ENCODE assay signal across 35 cellular contexts in genomic region chr12:60997979-60998378, GRCh38.
"Had no signal": no experiment of that assay in that cellular context is flagged by ENCODE, and none has a peak within 500 bp of the region (broad histone marks: within the 10 kb centered on the region; RNA-seq: fewer than 3 reads in every experiment).

No MANE protein-coding gene starts in this region.

- DNase-seq: Karpas-422, Kasumi-1, KG1, MG63, MM.1S, MV-4-11, NCI-H1048, NCI-H1092, NCI-H1092 treated with DMSO at 0.1 percent for 48 hours, NCI-H1105, NCI-H1105 treated with DMSO at 0.1 percent for 48 hours, NCI-H1417, NCI-H1417 treated with DMSO at 0.1 percent for 48 hours, NCI-H1436, NCI-H1436 treated with DMSO at 0.1 percent for 48 hours, NCI-H146, NCI-H1694, NCI-H1694 treated with DMSO at 0.1 percent for 48 hours, NCI-H187, NCI-H187 treated with DMSO at 0.1 percent for 48 hours, NCI-H1930, NCI-H2029, NCI-H2029 treated with DMSO at 0.1 percent for 48 hours, NCI-H2081, NCI-H2081 treated with DMSO at 0.1 percent for 48 hours, NCI-H2107, NCI-H2171, NCI-H2171 treated with DMSO at 0.1 percent for 48 hours, NCI-H2227 treated with DMSO at 0.1 percent for 48 hours, NCI-H226, NCI-H345, NCI-H446, NCI-H446 treated with DMSO at 0.1 percent for 48 hours, NCI-H510A had no signal

- H3K27ac ChIP-seq: KMS-11 had no signal

- H3K4me2 ChIP-seq: KMS-11 had no signal

- H3K9me3 ChIP-seq: MG63 had no signal

- H3K27me3 ChIP-seq: MG63 had no signal

- H3K4me3 ChIP-seq: MG63 had no signal

- H3K36me3 ChIP-seq: MG63 had no signal

- H3K9ac ChIP-seq: KMS-11 had no signal
